21 cellular contexts compared by ENCODE assay signal in the genomic region with DNA sequence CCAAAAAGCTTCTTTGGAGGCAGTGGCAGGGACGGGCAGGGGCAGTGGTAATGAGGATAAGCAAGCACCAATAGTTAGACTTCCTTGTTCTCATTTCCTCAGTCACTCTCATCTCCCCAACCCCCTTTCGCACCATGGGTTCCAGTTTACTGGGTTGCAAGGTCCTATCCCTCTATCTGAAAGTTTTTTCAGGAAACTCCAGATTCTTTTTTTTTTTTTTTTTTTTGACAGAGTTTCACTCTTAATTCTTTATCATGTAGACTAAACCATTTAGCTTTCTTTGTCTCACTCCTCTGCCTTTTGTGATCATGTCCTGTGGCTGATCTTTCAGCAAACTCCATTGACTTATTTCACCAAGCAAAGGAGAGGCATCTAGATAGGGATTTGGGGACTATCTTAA.
"Had no signal": no experiment of that assay in that cellular context is flagged by ENCODE, and none has a peak within 500 bp of the region (broad histone marks: within the 10 kb centered on the region; RNA-seq: fewer than 3 reads in every experiment).

No MANE protein-coding gene starts in this region.

- H3K27me3 ChIP-seq: dorsolateral prefrontal cortex, heart left ventricle, spleen, testis, tibial nerve, upper lobe of right lung had no signal

- H3K9ac ChIP-seq: parathyroid adenoma had no signal

- H3K36me3 ChIP-seq: heart left ventricle, spleen, upper lobe of right lung had no signal

- ATAC-seq: esophagus mucosa; heart left ventricle; left lobe of liver; naive thymus-derived CD4-positive, alpha-beta T cell; sciatic nerve; stimulated activated naive B cell treated with anti-CD40 and anti-IgM and Interleukin-4, amounts not matched to agents 10 μg/mL and 1 μg/mL and 100 μg/mL, for 72 hours; stimulated activated naive CD8-positive, alpha-beta T cell treated with anti-CD3 and anti-CD28 coated beads, Interleukin-15, amount 100 ng/mL, for 72 hours; upper lobe of right lung had no signal

- H3K4me3 ChIP-seq: dorsolateral prefrontal cortex, heart left ventricle, spleen, testis, tibial nerve, upper lobe of right lung had no signal

- H3K4me1 ChIP-seq: heart left ventricle, parathyroid adenoma, spleen, testis, tibial nerve, upper lobe of right lung had no signal

- H3K9me3 ChIP-seq: testis had no signal

- H3K4me1 Mint-ChIP-seq: naive thymus-derived CD4-positive, alpha-beta T cell; nephron progenitor cell; stimulated activated naive B cell treated with anti-CD40 and anti-IgM and Interleukin-4, amounts not matched to agents 10 μg/mL and 1 μg/mL and 100 μg/mL, for 72 hours; stimulated activated naive CD8-positive, alpha-beta T cell treated with anti-CD3 and anti-CD28 coated beads, Interleukin-15, amount 100 ng/mL, for 72 hours had no signal

- DNase-seq: cortex of kidney; dorsolateral prefrontal cortex; effector CD8-positive, alpha-beta T cell; heart left ventricle; hippocampal formation; islet precursor cell; mammary epithelial cell; naive thymus-derived CD4-positive, alpha-beta T cell; nephron progenitor cell; spleen; stimulated activated CD4-positive, alpha-beta T cell treated with anti-CD3 and anti-CD28 coated beads, Interleukin-2, amount 100 ng/mL, for 24 hours; stimulated activated CD4-positive, alpha-beta T cell treated with anti-CD3 and anti-CD28 coated beads, Interleukin-4, amount 100 ng/mL, for 4 hours; stimulated activated naive B cell treated with anti-CD40 and anti-IgM and Interleukin-4, amounts not matched to agents 10 μg/mL and 1 μg/mL and 100 μg/mL, for 72 hours; stimulated activated naive CD8-positive, alpha-beta T cell treated with anti-CD3 and anti-CD28 coated beads, Interleukin-15, amount 100 ng/mL, for 72 hours; testis; upper lobe of right lung had no signal

- H2AFZ ChIP-seq: parathyroid adenoma had no signal

- H3K27ac Mint-ChIP-seq: naive thymus-derived CD4-positive, alpha-beta T cell; nephron progenitor cell; stimulated activated naive B cell treated with anti-CD40 and anti-IgM and Interleukin-4, amounts not matched to agents 10 μg/mL and 1 μg/mL and 100 μg/mL, for 72 hours had no signal

- H3K79me2 ChIP-seq: parathyroid adenoma had no signal

- H3K4me3 Mint-ChIP-seq: nephron progenitor cell; stimulated activated naive B cell treated with anti-CD40 and anti-IgM and Interleukin-4, amounts not matched to agents 10 μg/mL and 1 μg/mL and 100 μg/mL, for 72 hours; stimulated activated naive CD8-positive, alpha-beta T cell treated with anti-CD3 and anti-CD28 coated beads, Interleukin-15, amount 100 ng/mL, for 72 hours had no signal

- H3K27ac ChIP-seq: dorsolateral prefrontal cortex, heart left ventricle, parathyroid adenoma, spleen, testis, tibial nerve, upper lobe of right lung had no signal

- H3K27me3 Mint-ChIP-seq: naive thymus-derived CD4-positive, alpha-beta T cell; stimulated activated naive B cell treated with anti-CD40 and anti-IgM and Interleukin-4, amounts not matched to agents 10 μg/mL and 1 μg/mL and 100 μg/mL, for 72 hours; stimulated activated naive CD8-positive, alpha-beta T cell treated with anti-CD3 and anti-CD28 coated beads, Interleukin-15, amount 100 ng/mL, for 72 hours had no signal
